Comparison of ENCODE assay signal across 19 cellular contexts in genomic region chr5:73592546-73592945, GRCh38. TPM values are rescaled to one million over a fixed set of nuclear protein-coding genes. Genes with fewer than 3 reads are reported as not detected.
DNase-seq lines count a peak whose midpoint lies in the region; TF ChIP-seq lines count a peak whose summit lies in the region.
"Had no signal": no experiment of that assay in that cellular context is flagged by ENCODE, and none has a peak within 500 bp of the region (broad histone marks: within the 10 kb centered on the region; RNA-seq: fewer than 3 reads in every experiment).

No MANE protein-coding gene starts in this region.

- in situ Hi-C loops in transverse colon (cut with MboI; ENCODE audit: low pct_ligation_motif_present in 1 of 4, low pct_unique_long_range_greater_than_20kb in 1 of 4, low sequenced_read_pairs in 3 of 4): loop anchor here (5.0 to 25.0 kb wide), 4 partner anchors 100 to 1070 kb away; partner anchors contain the start of gene ENC1 (in 1 of the 4)

- intact Hi-C loops in transverse colon (cut with DNase I; ENCODE audit: low total_unique reads): loop anchor here (5.0 kb wide), 1 partner anchor 200 kb away; no protein-coding TSS in a partner anchor

- no peak for TF ChIP-seq CTCF in transverse colon (IDR thresholded peaks at IDR 0.05)

- no peaks in the 10 kb centered on the region for H3K9me3 ChIP-seq in transverse colon
- H3K9me3 ChIP-seq: Peyer's patch, sigmoid colon had no signal

- no peaks in the 10 kb centered on the region for H3K4me1 ChIP-seq in transverse colon
- H3K4me1 ChIP-seq: Peyer's patch had no signal

- no peak for TF ChIP-seq EP300 in transverse colon (IDR thresholded peaks at IDR 0.05; ENCODE audit: low read depth)

- DNase-seq in EH (ENCODE audit: low read depth) (peak; percentile 75), HS-5 (ENCODE audit: low read depth) (peak; percentile 58), epithelial cell of prostate (ENCODE audit: low read depth, low spot score) (no peak), non-pigmented ciliary epithelial cell (ENCODE audit: low read depth) (peak; percentile 23), LoVo (ENCODE audit: low spot score) (no peak), transverse colon (no peak), activated T-cell treated with anti-CD3 and anti-CD28 coated beads for 4 hours (no peak), NCI-H1694 treated with DMSO at 0.1 percent for 48 hours (lab: John Stamatoyannopoulos, UW) (no peak)
- DNase-seq: activated CD4-positive, alpha-beta T cell treated with anti-CD3 and anti-CD28 coated beads, Interleukin-2, amount 10 ng/mL, durations not matched to agents 24 days and 14 days; activated naive CD4-positive, alpha-beta T cell treated with anti-CD3 and anti-CD28 coated beads, Interleukin-2, amount 50 U/mL, for 16 hours; anterior cingulate cortex; DMS79; glutamatergic neuron; natural killer cell; NCI-H1436; NCI-H524; Peyer's patch; sigmoid colon; T-helper 2 cell had no signal

- WGBS in transverse colon (ENCODE audit: low coverage in 1 of 2), 2 donors: 63 to 70% methylated on average over 1 of the region's 1 CpG

- H3K27me3 ChIP-seq in transverse colon: no peaks in the 10 kb centered on the region
- H3K27me3 ChIP-seq: Peyer's patch, sigmoid colon had no signal

- H3K27ac ChIP-seq in epithelial cell of prostate: peak overlapping the region; percentile 7
- H3K27ac ChIP-seq in transverse colon: no peak overlapping the region
- H3K27ac ChIP-seq: Peyer's patch, sigmoid colon had no signal

- no peak overlapping the region for H3K4me3 ChIP-seq in transverse colon
- H3K4me3 ChIP-seq: Peyer's patch, sigmoid colon had no signal

- TF ChIP-seq POLR2A in transverse colon (IDR thresholded peaks at IDR 0.05): no peak

- no peaks in the 10 kb centered on the region for H3K36me3 ChIP-seq in transverse colon
- H3K36me3 ChIP-seq: Peyer's patch, sigmoid colon had no signal

RNA-seq across cellular contexts. Expression of gene UTP15, which starts 27.0 kb away (rescaled TPM):
- total RNA-seq in transverse colon: 10 to 100 TPM in 3 of 4 donors, 1 to 10 TPM in 1; 6.7 to 69.3 (median 23.3) TPM

RNA-seq across cellular contexts. Expression of gene ANKRA2, which starts 27.1 kb away (rescaled TPM):
- total RNA-seq in transverse colon: 10 to 100 TPM; 17.6 to 50.9 (median 22.2) TPM

RNA-seq across cellular contexts. Expression of gene ARHGEF28, which starts 33.5 kb away (rescaled TPM):
- total RNA-seq in transverse colon: 10 to 100 TPM in 3 of 4 donors, 1 to 10 TPM in 1; 9.8 to 18.7 (median 18.6) TPM

Comparison
In these comparisons a context has a peak if more than half of its experiments do, and no peak if none do; other contexts are left out.
1. DNase-seq: peak in EH (single experiment), HS-5 (single experiment) and non-pigmented ciliary epithelial cell (single experiment); none in epithelial cell of prostate (single experiment), LoVo (single experiment), transverse colon (single experiment), activated T-cell treated with anti-CD3 and anti-CD28 coated beads for 4 hours (single experiment) and NCI-H1694 treated with DMSO at 0.1 percent for 48 hours (single experiment).